ENCODE assay signal across 8 cellular contexts in genomic region chr7:149310113-149310836, GRCh38. TPM values are rescaled to one million over a fixed set of nuclear protein-coding genes. Genes with fewer than 3 reads are reported as not detected.
A peak's percentile ranks its signal among the peaks of the same experiment; 100 is the strongest.
DNase-seq lines count a peak whose midpoint lies in the region; ATAC-seq, FAIRE-seq and TF ChIP-seq lines count a peak whose summit lies in the region.

No MANE protein-coding gene starts in this region.

- in situ Hi-C loops in K562 (cut with MboI), result loop anchor here (5.0 kb wide), 1 partner anchor 102 kb away; no protein-coding TSS in a partner anchor

- no peaks in the 10 kb centered on the region for H3K9me1 ChIP-seq in K562 (ENCODE audit: control insufficient read depth, insufficient read depth, low read length)

- H3K27me3 ChIP-seq in H7 (ENCODE audit: control insufficient read depth, insufficient read depth, low read length) (no peaks in the 10 kb centered on the region), K562 (ENCODE audit: control insufficient read depth in 2 of 2, insufficient read depth in 2 of 2, low read length in 2 of 2) (peaks cover 0 to 7% of the 10 kb centered on the region in 2 experiments; a peak in 1 of 5 replicates)

- CTCF ChIA-PET in K562 (lab: Yijun Ruan, JAX; ENCODE audit: low intra/inter-chr PET ratio), result interaction anchor here (0.6 to 2.3 kb wide), 5 partner anchors 112 to 1235 kb away, joined by 3 to 9 read pairs (median 4); partner anchors contain the start of gene ZNF425

- TF ChIP-seq RAD21 in K562 (CRISPR knock-in tag; conservative IDR thresholded peaks at IDR 0.05 in 1 of 2, IDR thresholded peaks at IDR 0.05 in 1 of 2), result peak; percentile 71 to 88

- H3K4me1 ChIP-seq in K562 (replicated peaks in 1 of 2; ENCODE audit: control insufficient read depth in 2 of 2, insufficient read depth in 2 of 2, low read length in 2 of 2), result peaks cover 0 to 3% of the 10 kb centered on the region in 2 experiments; a peak in 1 of 5 replicates

- no peaks in the 10 kb centered on the region for H3K9me3 ChIP-seq in K562 (replicated peaks; ENCODE audit: control insufficient read depth, insufficient read depth, low read depth, low read length)

- peak; percentile 87 for FAIRE-seq in K562 (lab: Jason Lieb, UNC)

- 23% methylated on average over 3 of the region's 3 CpGs for WGBS in K562 (ENCODE audit: insufficient coverage, low coverage, missing lambda C conversion rate)

- POLR2A ChIA-PET in K562 (lab: Yijun Ruan, JAX), result interaction anchor here (0.5 to 2.2 kb wide), 15 partner anchors 8 to 318 kb away, joined by 3 to 10 read pairs (median 3); partner anchors contain the start of gene PDIA4

- H4K20me1 ChIP-seq in K562 (replicated peaks; ENCODE audit: control insufficient read depth, insufficient read depth, low read length), result no peaks in the 10 kb centered on the region

- intact Hi-C loops in K562 (cut with micrococcal nuclease), result loop anchor here (1.0 kb wide), 2 partner anchors 112 to 187 kb away; partner anchors contain the start of gene ZNF746

- no peak overlapping the region for H3K27ac ChIP-seq in K562 (ENCODE audit: extremely low read depth, low read depth, low read length)

- no peak overlapping the region for H3K9ac ChIP-seq in K562 (ENCODE audit: insufficient read depth in 1 of 2, low read depth in 2 of 2, low read length in 2 of 2)

- H3K36me3 ChIP-seq in H7 (replicated peaks; ENCODE audit: control insufficient read depth, insufficient read depth, low read length) (no peaks in the 10 kb centered on the region), K562 (ENCODE audit: control insufficient read depth, insufficient read depth, low read length) (no peaks in the 10 kb centered on the region)

- TF ChIP-seq CTCF in K562 (IDR thresholded peaks at IDR 0.05 in 2 of 3, conservative IDR thresholded peaks at IDR 0.05 in 1 of 3; ENCODE audit: insufficient read depth in 2 of 3, low read depth in 1 of 3, low read length in 3 of 3), result peak; percentile 84 to 94 (median 88); a peak in 5 of 6 replicates

- H3K4me2 ChIP-seq in K562 (ENCODE audit: insufficient read depth, low read length), result no peak overlapping the region

- no peak for TF ChIP-seq POLR2A in K562 (conservative IDR thresholded peaks at IDR 0.05)

- no peaks in the 10 kb centered on the region for H3K79me2 ChIP-seq in K562 (ENCODE audit: control insufficient read depth, insufficient read depth, low read length)

- ATAC-seq in K562 (peak; percentile 92), GM21526 (IDR thresholded peaks at IDR 0.05; ENCODE audit: low FRiP score, unreplicated experiment) (no peak), HG03135 (IDR thresholded peaks at IDR 0.05; ENCODE audit: unreplicated experiment) (no peak)

- H3K4me3 ChIP-seq in H7 (ENCODE audit: insufficient read depth, low read depth, low read length) (no peak overlapping the region), K562 (no peak overlapping the region)

- DNase-seq in ELF-1 (ENCODE audit: low read depth, low spot score), result peak; percentile 46
- peak; percentile 78 for DNase-seq in H7
- peak; percentile 25 for DNase-seq in NCI-H2227 treated with DMSO at 0.1 percent for 48 hours (lab: John Stamatoyannopoulos, UW)
- DNase-seq in K562 (ENCODE audit: extremely low read depth in 1 of 4, low spot score in 3 of 4), result peak; percentile 71 to 75 (median 73)
- peak; percentile 84 for DNase-seq in kidney tubule cell (ENCODE audit: low spot score)
- no peak for DNase-seq in NCI-H1048 (lab: John Stamatoyannopoulos, UW)

- TF ChIP-seq EP300 in K562 (IDR thresholded peaks at IDR 0.05; ENCODE audit: low read length), result peak; percentile 12; the same call in 1 of the 2 replicates

- no peak overlapping the region for H2AFZ ChIP-seq in K562 (ENCODE audit: low read depth, low read length)

- BruUV-seq in K562 (replicated peaks; lab: Mats Ljungman, UMichigan), result TSS peak; percentile 100

TF ChIP-seq in K562, 482 proteins besides CTCF, POLR2A, EP300 and RAD21 (continues in another document):
- TF ChIP-seq RCOR1 (IDR thresholded peaks at IDR 0.05; ENCODE audit: borderline replicate concordance in 1 of 2, low read depth in 2 of 2, low read length in 2 of 2) (peak in 1 of 2 experiments; percentile 80; a peak in 2 of 4 replicates), ZBTB40 (IDR thresholded peaks at IDR 0.05) (peak; percentile 63; the same call in 1 of the 2 replicates), ZBTB40 (CRISPR knock-in tag; IDR thresholded peaks at IDR 0.05) (no peak), SOX6 (IDR thresholded peaks at IDR 0.05) (peak; percentile 88), CTBP1 (IDR thresholded peaks at IDR 0.05; ENCODE audit: borderline replicate concordance) (peak; percentile 91)

RNA-seq across cellular contexts. Expression of gene ZNF783, which starts 48.3 kb away (rescaled TPM):
- 3.2 and 6.1 TPM in 2 replicates for total RNA-seq in H7 (2014; rRNA removed; shearing (Covaris generic))
- 23.2 and 45.5 TPM in 2 replicates for total RNA-seq in K562 (2011; cell fraction: chromatin; rRNA removed; ENCODE audit: low replicate concordance)
- total RNA-seq in K562 (2011; cell fraction: nucleolus; rRNA removed), result 23.9 and 27.2 TPM in 2 replicates
- total RNA-seq in K562 (2011; cell fraction: nucleoplasm; rRNA removed), result 21.1 and 22.8 TPM in 2 replicates
- total RNA-seq in K562 (2014; rRNA removed) (6.9 and 7.8 TPM in 2 replicates), K562 (2014; rRNA removed; fragmentation: Illumina TruSeq; extraction: Trizol) (3.1 and 3.2 TPM in 2 replicates), K562 (2015; rRNA removed; fragmentation: Illumina TruSeq; extraction: Trizol) (5.0 and 5.1 TPM in 2 replicates), K562 (2021) (9.5 and 11.2 TPM in 2 replicates)
- polyA plus RNA-seq in K562 (2011; rRNA removed) (8.9 and 10.0 TPM in 2 replicates), K562 (2014; fragmentation: Illumina TruSeq; extraction: Trizol) (5.1 and 5.4 TPM in 2 replicates), K562 (2014; fragmentation: Nextera tagmentation; extraction: Ambion mirVana) (1 to 10 TPM in 1 of 2 experiments, under 1 TPM in 1; 0.66 to 1.4 TPM), K562 (2014; rRNA removed) (9.3 and 10.2 TPM in 2 replicates)
- polyA plus RNA-seq in K562 (2011; cell fraction: cytosol; rRNA removed), result 9.5 and 9.8 TPM in 2 replicates
- polyA plus RNA-seq in K562 (2011; cell fraction: nucleus; rRNA removed), result 42.7 and 51.9 TPM in 2 replicates
- 4.8 and 8.8 TPM in 2 replicates for polyA plus RNA-seq in K562 (2012)
- polyA minus RNA-seq in K562 (2011; rRNA and poly(A)+ RNA removed), result 4.7 and 5.2 TPM in 2 replicates
- 4.0 and 4.6 TPM in 2 replicates for polyA minus RNA-seq in K562 (2011; cell fraction: cytosol; rRNA and poly(A)+ RNA removed)
- 9.8 and 14.9 TPM in 2 replicates for polyA minus RNA-seq in K562 (2011; cell fraction: nucleus; rRNA and poly(A)+ RNA removed)
